Comparison of ENCODE assay signal across 1 cellular context in the genomic region with DNA sequence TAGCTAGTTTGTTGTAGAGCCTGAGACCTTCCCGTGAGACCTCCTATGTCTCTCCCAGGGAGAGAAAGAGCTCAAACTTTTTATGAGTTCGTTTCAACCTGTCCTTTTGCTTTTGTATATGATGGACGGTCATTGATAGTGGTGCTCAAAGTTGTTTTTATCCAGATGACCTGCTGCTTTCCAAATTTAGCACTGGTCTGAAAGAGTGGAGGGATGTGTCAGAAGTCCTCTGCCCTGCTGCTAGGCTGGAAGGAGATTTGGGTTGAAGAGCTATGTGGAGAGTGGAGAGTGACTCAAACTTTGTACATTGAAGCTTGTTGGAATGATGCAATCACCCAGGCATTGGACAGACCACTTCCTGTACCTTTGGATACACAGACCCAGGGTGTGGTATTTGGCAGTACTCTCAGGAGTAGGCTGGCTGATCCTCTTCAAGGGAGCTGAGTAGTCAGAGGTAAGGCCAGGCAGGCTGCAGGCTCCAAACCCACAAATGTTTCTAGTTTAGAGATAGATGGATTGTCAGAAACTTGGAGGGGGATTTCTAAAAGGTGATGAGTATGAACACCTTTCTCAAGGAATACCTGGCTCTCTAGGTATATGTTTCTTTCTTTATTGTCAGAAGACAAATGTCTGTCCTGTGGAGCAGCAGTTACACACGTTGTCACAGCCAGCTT.
A peak's percentile ranks its signal among the peaks of the same experiment; 100 is the strongest.
TF ChIP-seq lines count a peak whose summit lies in the region.

No MANE protein-coding gene starts in this region.

TF ChIP-seq in HepG2, 621 proteins besides CTCF, POLR2A, EP300 and RAD21 (continued from another document):
- TF ChIP-seq NR0B2 (CRISPR knock-in tag; IDR thresholded peaks at IDR 0.05) = no peak
- TF ChIP-seq GABPA (IDR thresholded peaks at IDR 0.05; ENCODE audit: low read depth, low read length) = no peak
- TF ChIP-seq GABPA (CRISPR knock-in tag; IDR thresholded peaks at IDR 0.05; ENCODE audit: low read depth) = peak; percentile 79
- TF ChIP-seq ZFP41 (CRISPR knock-in tag; IDR thresholded peaks at IDR 0.05; ENCODE audit: borderline replicate concordance) = no peak
- TF ChIP-seq, protein P1, sequence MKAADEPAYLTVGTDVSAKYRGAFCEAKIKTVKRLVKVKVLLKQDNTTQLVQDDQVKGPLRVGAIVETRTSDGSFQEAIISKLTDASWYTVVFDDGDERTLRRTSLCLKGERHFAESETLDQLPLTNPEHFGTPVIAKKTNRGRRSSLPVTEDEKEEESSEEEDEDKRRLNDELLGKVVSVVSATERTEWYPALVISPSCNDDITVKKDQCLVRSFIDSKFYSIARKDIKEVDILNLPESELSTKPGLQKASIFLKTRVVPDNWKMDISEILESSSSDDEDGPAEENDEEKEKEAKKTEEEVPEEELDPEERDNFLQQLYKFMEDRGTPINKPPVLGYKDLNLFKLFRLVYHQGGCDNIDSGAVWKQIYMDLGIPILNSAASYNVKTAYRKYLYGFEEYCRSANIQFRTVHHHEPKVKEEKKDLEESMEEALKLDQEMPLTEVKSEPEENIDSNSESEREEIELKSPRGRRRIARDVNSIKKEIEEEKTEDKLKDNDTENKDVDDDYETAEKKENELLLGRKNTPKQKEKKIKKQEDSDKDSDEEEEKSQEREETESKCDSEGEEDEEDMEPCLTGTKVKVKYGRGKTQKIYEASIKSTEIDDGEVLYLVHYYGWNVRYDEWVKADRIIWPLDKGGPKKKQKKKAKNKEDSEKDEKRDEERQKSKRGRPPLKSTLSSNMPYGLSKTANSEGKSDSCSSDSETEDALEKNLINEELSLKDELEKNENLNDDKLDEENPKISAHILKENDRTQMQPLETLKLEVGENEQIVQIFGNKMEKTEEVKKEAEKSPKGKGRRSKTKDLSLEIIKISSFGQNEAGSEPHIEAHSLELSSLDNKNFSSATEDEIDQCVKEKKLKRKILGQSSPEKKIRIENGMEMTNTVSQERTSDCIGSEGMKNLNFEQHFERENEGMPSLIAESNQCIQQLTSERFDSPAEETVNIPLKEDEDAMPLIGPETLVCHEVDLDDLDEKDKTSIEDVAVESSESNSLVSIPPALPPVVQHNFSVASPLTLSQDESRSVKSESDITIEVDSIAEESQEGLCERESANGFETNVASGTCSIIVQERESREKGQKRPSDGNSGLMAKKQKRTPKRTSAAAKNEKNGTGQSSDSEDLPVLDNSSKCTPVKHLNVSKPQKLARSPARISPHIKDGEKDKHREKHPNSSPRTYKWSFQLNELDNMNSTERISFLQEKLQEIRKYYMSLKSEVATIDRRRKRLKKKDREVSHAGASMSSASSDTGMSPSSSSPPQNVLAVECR (CRISPR knock-in tag; IDR thresholded peaks at IDR 0.05; ENCODE audit: borderline replicate concordance) = no peak
- TF ChIP-seq ZSCAN22 (CRISPR knock-in tag; IDR thresholded peaks at IDR 0.05) = no peak
- no peak for TF ChIP-seq ZNF703 (CRISPR knock-in tag; IDR thresholded peaks at IDR 0.05; ENCODE audit: borderline replicate concordance)
- TF ChIP-seq HNF1A (IDR thresholded peaks at IDR 0.05; ENCODE audit: low read depth) = no peak
- TF ChIP-seq HNF1A (CRISPR knock-in tag; IDR thresholded peaks at IDR 0.05; ENCODE audit: borderline replicate concordance) = no peak
- no peak for TF ChIP-seq BRCA1 (CRISPR knock-in tag; IDR thresholded peaks at IDR 0.05)
- TF ChIP-seq NFRKB (IDR thresholded peaks at IDR 0.05) = no peak
- peak; percentile 70; the same call in 1 of the 2 replicates for TF ChIP-seq FOXA3 (CRISPR knock-in tag; IDR thresholded peaks at IDR 0.05)
- no peak for TF ChIP-seq MIER3 (CRISPR knock-in tag; IDR thresholded peaks at IDR 0.05; ENCODE audit: borderline replicate concordance)
- TF ChIP-seq TAF15 (IDR thresholded peaks at IDR 0.05; ENCODE audit: low read depth, low read length, poor library complexity, severe bottlenecking) = no peak
